ENCODE assay signal across 23 cellular contexts in genomic region chr16:66596986-66597848, GRCh38. TPM values are rescaled to one million over a fixed set of nuclear protein-coding genes. Genes with fewer than 3 reads are reported as not detected.
DNase-seq lines count a peak whose midpoint lies in the region; ATAC-seq lines count a peak whose summit lies in the region.
"Had no signal": no experiment of that assay in that cellular context is flagged by ENCODE, and none has a peak within 500 bp of the region (broad histone marks: within the 10 kb centered on the region; RNA-seq: fewer than 3 reads in every experiment).

No MANE protein-coding gene starts in this region.

- no peaks in the 10 kb centered on the region for H4K20me1 ChIP-seq in GM23248 (ENCODE audit: insufficient read depth)

- no peaks in the 10 kb centered on the region for H3K9me3 ChIP-seq in GM23248 (ENCODE audit: low read depth)
- H3K9me3 ChIP-seq: MG63, prostate gland had no signal

- H3K27me3 Mint-ChIP-seq in activated naive CD4-positive, alpha-beta T cell treated with anti-CD3 and anti-CD28 coated beads, Interleukin-2, amount 50 U/mL, for 24 hours: no peaks in the 10 kb centered on the region
- no peaks in the 10 kb centered on the region for H3K27me3 Mint-ChIP-seq in activated T-helper 1 cell treated with anti-CD3 and anti-CD28 coated beads, Interleukin-12 subunit alpha, Interleukin-12 subunit beta, Interleukin-2, Interleukin-4 antibody, amounts not matched to agents 30 ng/mL and 10 ng/mL and 1 ng/mL, durations not matched to agents 14 hours and 24 hours and 36 hours (ENCODE audit: insufficient read depth)
- peaks cover 23 to 38% of the 10 kb centered on the region in 2 donors for H3K27me3 Mint-ChIP-seq in stimulated activated naive B cell treated with anti-CD40 and anti-IgM and Interleukin-4, amounts not matched to agents 10 μg/mL and 1 μg/mL and 100 μg/mL, for 72 hours

- H3K4me1 Mint-ChIP-seq in activated naive CD4-positive, alpha-beta T cell treated with anti-CD3 and anti-CD28 coated beads, Interleukin-2, amount 50 U/mL, for 24 hours: peaks cover 35% of the 10 kb centered on the region
- H3K4me1 Mint-ChIP-seq in activated T-helper 1 cell treated with anti-CD3 and anti-CD28 coated beads, Interleukin-12 subunit alpha, Interleukin-12 subunit beta, Interleukin-2, Interleukin-4 antibody, amounts not matched to agents 30 ng/mL and 10 ng/mL and 1 ng/mL, durations not matched to agents 14 hours and 24 hours and 36 hours (ENCODE audit: low read depth): peaks cover 46% of the 10 kb centered on the region
- peaks cover 10 to 24% of the 10 kb centered on the region in 2 donors for H3K4me1 Mint-ChIP-seq in stimulated activated naive B cell treated with anti-CD40 and anti-IgM and Interleukin-4, amounts not matched to agents 10 μg/mL and 1 μg/mL and 100 μg/mL, for 72 hours

- in situ Hi-C loops in GM23248 (cut with MboI): no loop called here

- no peak overlapping the region for H3K9ac ChIP-seq in GM23248

- H3K27me3 ChIP-seq in GM23248 (replicated peaks; ENCODE audit: insufficient read depth): no peaks in the 10 kb centered on the region
- H3K27me3 ChIP-seq: cardiac muscle cell, MG63 had no signal

- no peaks in the 10 kb centered on the region for H3K36me3 ChIP-seq in GM23248 (ENCODE audit: low read depth)
- H3K36me3 ChIP-seq: cardiac muscle cell, MG63, prostate gland had no signal

- H3K4me3 ChIP-seq in GM23248: no peak overlapping the region
- H3K4me3 ChIP-seq: cardiac muscle cell, MG63, prostate gland had no signal

- 72 to 74% methylated on average over 5 of the region's 5 CpGs for WGBS in GM23248 (ENCODE audit: low coverage in 1 of 2, low lambda C conversion rate in 2 of 2, missing lambda C conversion rate in 2 of 2), 2 experiments

- intact Hi-C loops in activated T-helper 1 cell treated with anti-CD3 and anti-CD28 coated beads, Interleukin-12 subunit alpha, Interleukin-12 subunit beta, Interleukin-2, Interleukin-4 antibody, amounts not matched to agents 30 ng/mL and 10 ng/mL and 1 ng/mL, durations not matched to agents 14 hours and 24 hours and 36 hours (cut with micrococcal nuclease): loop anchor here (2.0 kb wide), 1 partner anchor 32 kb away; no protein-coding TSS in a partner anchor

- H3K4me2 ChIP-seq in GM23248 (ENCODE audit: unreplicated experiment): no peak overlapping the region

- DNase-seq in activated naive CD4-positive, alpha-beta T cell treated with anti-CD3 and anti-CD28 coated beads, Interleukin-2, amount 50 U/mL, for 16 hours: no peak
- no peak for DNase-seq in activated T-helper 1 cell treated with anti-CD3 and anti-CD28 coated beads, Interleukin-12 subunit alpha, Interleukin-12 subunit beta, Interleukin-2, Interleukin-4 antibody, amounts not matched to agents 30 ng/mL and 10 ng/mL and 1 ng/mL, durations not matched to agents 14 hours and 24 hours and 36 hours (ENCODE audit: low spot score)
- DNase-seq in stimulated activated naive B cell treated with anti-CD40 and anti-IgM and Interleukin-4, amounts not matched to agents 10 μg/mL and 1 μg/mL and 100 μg/mL, for 72 hours: no peak
- DNase-seq in GF-D8 (lab: John Stamatoyannopoulos, UW): no peak
- DNase-seq in GM23248: no peak
- DNase-seq: Calu3; mesenchymal stem cell; MG63; NCI-H2029; NCI-H446; nephron progenitor cell; stimulated activated CD4-positive, alpha-beta T cell treated with anti-CD3 and anti-CD28 coated beads, Interleukin-2, amount 100 ng/mL, for 48 hours; SW 1271 had no signal

- H3K4me1 ChIP-seq in GM23248 (ENCODE audit: insufficient read depth): no peaks in the 10 kb centered on the region
- H3K4me1 ChIP-seq: prostate gland had no signal

- peak overlapping the region; percentile 36 for H3K27ac Mint-ChIP-seq in activated naive CD4-positive, alpha-beta T cell treated with anti-CD3 and anti-CD28 coated beads, Interleukin-2, amount 50 U/mL, for 24 hours
- peak overlapping the region; percentile 91 for H3K27ac Mint-ChIP-seq in activated T-helper 1 cell treated with anti-CD3 and anti-CD28 coated beads, Interleukin-12 subunit alpha, Interleukin-12 subunit beta, Interleukin-2, Interleukin-4 antibody, amounts not matched to agents 30 ng/mL and 10 ng/mL and 1 ng/mL, durations not matched to agents 14 hours and 24 hours and 36 hours
- H3K27ac Mint-ChIP-seq in stimulated activated naive B cell treated with anti-CD40 and anti-IgM and Interleukin-4, amounts not matched to agents 10 μg/mL and 1 μg/mL and 100 μg/mL, for 72 hours: no peak overlapping the region
- H3K27ac Mint-ChIP-seq: nephron progenitor cell had no signal

- ATAC-seq in HG03095 (IDR thresholded peaks at IDR 0.05; ENCODE audit: unreplicated experiment): peak; percentile 48
- ATAC-seq in stimulated activated naive B cell treated with anti-CD40 and anti-IgM and Interleukin-4, amounts not matched to agents 10 μg/mL and 1 μg/mL and 100 μg/mL, for 72 hours (replicated peaks): peak; percentile 37 to 76
- no peak for ATAC-seq in HG03280 (IDR thresholded peaks at IDR 0.05; ENCODE audit: unreplicated experiment)
- ATAC-seq: HepG2 had no signal

- no peak overlapping the region for H2AFZ ChIP-seq in GM23248

- H3K79me2 ChIP-seq in GM23248 (ENCODE audit: insufficient read depth): no peaks in the 10 kb centered on the region

- no peaks in the 10 kb centered on the region for H3K9me3 Mint-ChIP-seq in activated naive CD4-positive, alpha-beta T cell treated with anti-CD3 and anti-CD28 coated beads, Interleukin-2, amount 50 U/mL, for 24 hours
- H3K9me3 Mint-ChIP-seq in activated T-helper 1 cell treated with anti-CD3 and anti-CD28 coated beads, Interleukin-12 subunit alpha, Interleukin-12 subunit beta, Interleukin-2, Interleukin-4 antibody, amounts not matched to agents 30 ng/mL and 10 ng/mL and 1 ng/mL, durations not matched to agents 14 hours and 24 hours and 36 hours: peaks cover 8% of the 10 kb centered on the region
- peaks cover 7 to 14% of the 10 kb centered on the region in 2 donors for H3K9me3 Mint-ChIP-seq in stimulated activated naive B cell treated with anti-CD40 and anti-IgM and Interleukin-4, amounts not matched to agents 10 μg/mL and 1 μg/mL and 100 μg/mL, for 72 hours
- H3K9me3 Mint-ChIP-seq: nephron progenitor cell had no signal

- no peaks in the 10 kb centered on the region for H3K36me3 Mint-ChIP-seq in activated naive CD4-positive, alpha-beta T cell treated with anti-CD3 and anti-CD28 coated beads, Interleukin-2, amount 50 U/mL, for 24 hours
- peaks cover 8% of the 10 kb centered on the region for H3K36me3 Mint-ChIP-seq in activated T-helper 1 cell treated with anti-CD3 and anti-CD28 coated beads, Interleukin-12 subunit alpha, Interleukin-12 subunit beta, Interleukin-2, Interleukin-4 antibody, amounts not matched to agents 30 ng/mL and 10 ng/mL and 1 ng/mL, durations not matched to agents 14 hours and 24 hours and 36 hours (ENCODE audit: low read depth)
- H3K36me3 Mint-ChIP-seq in stimulated activated naive B cell treated with anti-CD40 and anti-IgM and Interleukin-4, amounts not matched to agents 10 μg/mL and 1 μg/mL and 100 μg/mL, for 72 hours: peaks cover 11 to 13% of the 10 kb centered on the region in 2 donors

- H3K9me2 ChIP-seq in GM23248 (ENCODE audit: insufficient read depth): no peaks in the 10 kb centered on the region

- no peak overlapping the region for H3K27ac ChIP-seq in GM23248
- H3K27ac ChIP-seq: cardiac muscle cell, prostate gland, RWPE1, VCaP had no signal

- no peak overlapping the region for H3K4me3 Mint-ChIP-seq in activated naive CD4-positive, alpha-beta T cell treated with anti-CD3 and anti-CD28 coated beads, Interleukin-2, amount 50 U/mL, for 24 hours
- peak overlapping the region; percentile 31 for H3K4me3 Mint-ChIP-seq in activated T-helper 1 cell treated with anti-CD3 and anti-CD28 coated beads, Interleukin-12 subunit alpha, Interleukin-12 subunit beta, Interleukin-2, Interleukin-4 antibody, amounts not matched to agents 30 ng/mL and 10 ng/mL and 1 ng/mL, durations not matched to agents 14 hours and 24 hours and 36 hours
- H3K4me3 Mint-ChIP-seq in stimulated activated naive B cell treated with anti-CD40 and anti-IgM and Interleukin-4, amounts not matched to agents 10 μg/mL and 1 μg/mL and 100 μg/mL, for 72 hours: peak overlapping the region in 1 of 2 donors; percentile 30
- H3K4me3 Mint-ChIP-seq: nephron progenitor cell had no signal

- no peaks in the 10 kb centered on the region for H3F3A ChIP-seq in GM23248 (ENCODE audit: insufficient read depth)

RNA-seq across cellular contexts. Expression of gene CMTM3, which starts 7.3 kb away (rescaled TPM):
- 93.1 and 94.1 TPM in 2 replicates for total RNA-seq in activated T-helper 1 cell treated with anti-CD3 and anti-CD28 coated beads, Interleukin-12 subunit alpha, Interleukin-12 subunit beta, Interleukin-2, Interleukin-4 antibody, amounts not matched to agents 30 ng/mL and 10 ng/mL and 1 ng/mL, durations not matched to agents 14 hours and 24 hours and 36 hours
- 21.9 and 32.6 TPM in 2 replicates for total RNA-seq in GM23248 (2014; rRNA removed; shearing (Covaris generic))
- polyA plus RNA-seq in GM23248 (2016; fragmentation: Nextera tagmentation; extraction: Ambion mirVana): 43.9 and 47.0 TPM in 2 replicates

RNA-seq across cellular contexts. Expression of gene CMTM2, which starts 18.0 kb away (rescaled TPM):
- 0.80 and 1.2 TPM in 2 replicates for total RNA-seq in activated T-helper 1 cell treated with anti-CD3 and anti-CD28 coated beads, Interleukin-12 subunit alpha, Interleukin-12 subunit beta, Interleukin-2, Interleukin-4 antibody, amounts not matched to agents 30 ng/mL and 10 ng/mL and 1 ng/mL, durations not matched to agents 14 hours and 24 hours and 36 hours
- not detected in 2 replicates for total RNA-seq in GM23248 (2014; rRNA removed; shearing (Covaris generic))
- polyA plus RNA-seq in GM23248 (2016; fragmentation: Nextera tagmentation; extraction: Ambion mirVana): not detected in 2 replicates
- total RNA-seq: cardiac muscle cell, frontal cortex, HepG2, skeletal muscle tissue had no signal
- polyA plus RNA-seq: HepG2 had no signal

RNA-seq across cellular contexts. Expression of gene CMTM1, which starts 31.0 kb away (rescaled TPM):
- 12.5 and 13.9 TPM in 2 replicates for total RNA-seq in activated T-helper 1 cell treated with anti-CD3 and anti-CD28 coated beads, Interleukin-12 subunit alpha, Interleukin-12 subunit beta, Interleukin-2, Interleukin-4 antibody, amounts not matched to agents 30 ng/mL and 10 ng/mL and 1 ng/mL, durations not matched to agents 14 hours and 24 hours and 36 hours
- 2.1 and 3.1 TPM in 2 replicates for total RNA-seq in GM23248 (2014; rRNA removed; shearing (Covaris generic))
- 6.0 and 6.8 TPM in 2 replicates for polyA plus RNA-seq in GM23248 (2016; fragmentation: Nextera tagmentation; extraction: Ambion mirVana)
- total RNA-seq: skeletal muscle tissue had no signal

RNA-seq across cellular contexts. Expression of gene CKLF, which starts 44.8 kb away (rescaled TPM):
- total RNA-seq in activated T-helper 1 cell treated with anti-CD3 and anti-CD28 coated beads, Interleukin-12 subunit alpha, Interleukin-12 subunit beta, Interleukin-2, Interleukin-4 antibody, amounts not matched to agents 30 ng/mL and 10 ng/mL and 1 ng/mL, durations not matched to agents 14 hours and 24 hours and 36 hours: 153 and 159 TPM in 2 replicates
- total RNA-seq in GM23248 (2014; rRNA removed; shearing (Covaris generic)): 64.2 and 130 TPM in 2 replicates
- 107 and 108 TPM in 2 replicates for polyA plus RNA-seq in GM23248 (2016; fragmentation: Nextera tagmentation; extraction: Ambion mirVana)

RNA-seq across cellular contexts. Expression of gene TK2, which starts 47.3 kb away (rescaled TPM):
- 7.3 and 8.4 TPM in 2 replicates for total RNA-seq in activated T-helper 1 cell treated with anti-CD3 and anti-CD28 coated beads, Interleukin-12 subunit alpha, Interleukin-12 subunit beta, Interleukin-2, Interleukin-4 antibody, amounts not matched to agents 30 ng/mL and 10 ng/mL and 1 ng/mL, durations not matched to agents 14 hours and 24 hours and 36 hours
- total RNA-seq in GM23248 (2014; rRNA removed; shearing (Covaris generic)): 57.5 and 58.8 TPM in 2 replicates
- polyA plus RNA-seq in GM23248 (2016; fragmentation: Nextera tagmentation; extraction: Ambion mirVana): 27.9 and 28.2 TPM in 2 replicates
